ENCODE assay signal across 17 cellular contexts in genomic region chr20:32638848-32639247, GRCh38. TPM values are rescaled to one million over a fixed set of nuclear protein-coding genes. Genes with fewer than 3 reads are reported as not detected.
DNase-seq lines count a peak whose midpoint lies in the region; ATAC-seq, FAIRE-seq and TF ChIP-seq lines count a peak whose summit lies in the region.
"Had no signal": no experiment of that assay in that cellular context is flagged by ENCODE, and none has a peak within 500 bp of the region (broad histone marks: within the 10 kb centered on the region; RNA-seq: fewer than 3 reads in every experiment).

No MANE protein-coding gene starts in this region.

- no peak overlapping the region for H3K27ac ChIP-seq in keratinocyte (ENCODE audit: control insufficient read depth, insufficient read depth, low read length)
- H3K27ac ChIP-seq: BLaER1 treated with 17β-estradiol and CSF1 and Interleukin-3, amounts not matched to agents 10 nM and 100 nM; gastroesophageal sphincter; SJCRH30; suprapubic skin; VCaP had no signal

- TF ChIP-seq CTCF in GM12872 (IDR thresholded peaks at IDR 0.05; ENCODE audit: insufficient read depth, low read depth, low read length) (peak; percentile 8; the same call in 1 of the 3 replicates), astrocyte of the spinal cord (IDR thresholded peaks at IDR 0.05; ENCODE audit: low read depth, low read length) (peak; percentile 24), keratinocyte (optimal IDR thresholded peaks at IDR 0.05 in 1 of 3, IDR thresholded peaks at IDR 0.05 in 1 of 3, conservative IDR thresholded peaks at IDR 0.05 in 1 of 3; ENCODE audit: extremely low read depth in 1 of 3, insufficient read depth in 2 of 3, low read length in 3 of 3) (peak; percentile 52 to 82 (median 76)), GM13976 (IDR thresholded peaks at IDR 0.05; ENCODE audit: borderline replicate concordance, control extremely low read depth, extremely low read depth, insufficient read depth, missing control alignments) (no peak), omental fat pad (IDR thresholded peaks at IDR 0.05) (no peak), GM13977 (IDR thresholded peaks at IDR 0.05; ENCODE audit: extremely low read depth, insufficient read depth, missing control alignments) (no peak)

- H3K4me3 ChIP-seq in astrocyte of the spinal cord (ENCODE audit: low read depth, low read length) (no peak overlapping the region), keratinocyte (ENCODE audit: control insufficient read depth in 2 of 3, extremely low read depth in 1 of 3, insufficient read depth in 2 of 3, low read depth in 1 of 3, low read length in 3 of 3) (no peak overlapping the region)
- H3K4me3 ChIP-seq: BLaER1 treated with 17β-estradiol and CSF1 and Interleukin-3, amounts not matched to agents 10 nM and 100 nM; gastroesophageal sphincter; SJCRH30; suprapubic skin had no signal

- H3K9me1 ChIP-seq in keratinocyte (ENCODE audit: control insufficient read depth, extremely low read depth, insufficient read depth, low read length), result no peaks in the 10 kb centered on the region

- in situ Hi-C loops in astrocyte of the spinal cord (cut with HindIII; ENCODE audit: low sequenced_read_pairs) (no loop called here), GM13976 (cut with MboI; ENCODE audit: low sequenced_read_pairs, unreplicated experiment) (no loop called here), GM13977 (cut with MboI; ENCODE audit: low pct_unique_long_range_greater_than_20kb, low sequenced_read_pairs, unreplicated experiment) (no loop called here)

- dilution Hi-C loops in keratinocyte (cut with MboI; ENCODE audit: extremely low pct_ligation_motif_present, low sequenced_read_pairs), result loop anchor here (25.0 kb wide), 1 partner anchor 127 kb away; no protein-coding TSS in a partner anchor

- no peak for ATAC-seq in omental fat pad (ENCODE audit: low FRiP score)
- ATAC-seq: activated naive CD4-positive, alpha-beta T cell treated with anti-CD3 and anti-CD28 coated beads, Interleukin-2, amount 50 U/mL, for 72 hours; gastroesophageal sphincter had no signal

- FAIRE-seq in keratinocyte (lab: Jason Lieb, UNC), result peak; percentile 79

- no peaks in the 10 kb centered on the region for H3K36me3 ChIP-seq in keratinocyte (ENCODE audit: control insufficient read depth in 2 of 2, extremely low read depth in 1 of 2, insufficient read depth in 2 of 2, low read length in 2 of 2)
- H3K36me3 ChIP-seq: BLaER1 treated with 17β-estradiol and CSF1 and Interleukin-3, amounts not matched to agents 10 nM and 100 nM; gastroesophageal sphincter; SJCRH30; suprapubic skin had no signal

- H3K27me3 ChIP-seq in keratinocyte (ENCODE audit: control insufficient read depth, extremely low read depth, insufficient read depth, low read length), result peaks cover 8% of the 10 kb centered on the region
- H3K27me3 ChIP-seq: BLaER1 treated with 17β-estradiol and CSF1 and Interleukin-3, amounts not matched to agents 10 nM and 100 nM; gastroesophageal sphincter had no signal

- H3K9me3 ChIP-seq in keratinocyte (ENCODE audit: control insufficient read depth, low read depth, low read length), result no peaks in the 10 kb centered on the region
- H3K9me3 ChIP-seq: BLaER1 treated with 17β-estradiol and CSF1 and Interleukin-3, amounts not matched to agents 10 nM and 100 nM; gastroesophageal sphincter; SJCRH30; suprapubic skin had no signal

- DNase-seq in NCI-H2081 (lab: John Stamatoyannopoulos, UW) (peak; percentile 67 to 86), astrocyte of the spinal cord (ENCODE audit: low read depth, low spot score) (peak; percentile 33), keratinocyte (ENCODE audit: low read depth, low spot score) (peak; percentile 82), GM13976 (ENCODE audit: low spot score) (no peak), omental fat pad (ENCODE audit: low spot score) (no peak), GM13977 (ENCODE audit: low spot score) (no peak)
- no peak for DNase-seq in effector CD4-positive, alpha-beta T cell
- DNase-seq: dermis blood vessel endothelial cell, kidney glomerular epithelial cell, NCI-H524, SJCRH30 had no signal

- no peak overlapping the region for H3K4me2 ChIP-seq in keratinocyte (ENCODE audit: control insufficient read depth, extremely low read depth, insufficient read depth, low read depth, low read length)

- H2AFZ ChIP-seq in keratinocyte (ENCODE audit: control insufficient read depth, low read length), result no peak overlapping the region

- H4K20me1 ChIP-seq in keratinocyte (ENCODE audit: control insufficient read depth, extremely low read depth, insufficient read depth, low read length), result no peaks in the 10 kb centered on the region
- H4K20me1 ChIP-seq: BLaER1 treated with 17β-estradiol and CSF1 and Interleukin-3, amounts not matched to agents 10 nM and 100 nM had no signal

- no peak overlapping the region for H3K9ac ChIP-seq in keratinocyte (ENCODE audit: control insufficient read depth, extremely low read depth, insufficient read depth, low read length)
- H3K9ac ChIP-seq: BLaER1 treated with 17β-estradiol and CSF1 and Interleukin-3, amounts not matched to agents 10 nM and 100 nM had no signal

- H3K4me1 ChIP-seq in keratinocyte (ENCODE audit: control insufficient read depth, extremely low read depth, insufficient read depth, low read length), result peaks cover 6% of the 10 kb centered on the region
- H3K4me1 ChIP-seq: SJCRH30 had no signal

- H3K79me2 ChIP-seq in keratinocyte (ENCODE audit: control insufficient read depth, insufficient read depth, low read length), result no peaks in the 10 kb centered on the region

RNA-seq across cellular contexts. Expression of gene C20orf203, which starts 34.9 kb away (rescaled TPM):
- polyA plus RNA-seq in keratinocyte, result not detected in 3 replicates
- polyA plus RNA-seq in keratinocyte (2011; ENCODE audit: low read depth), result not detected
- polyA plus RNA-seq in keratinocyte (2011; cell fraction: cytosol; rRNA removed), result not detected in 2 replicates
- 0.01 TPM in 1 of 2 replicates, not detected in the other for polyA plus RNA-seq in keratinocyte (2011; cell fraction: nucleus; rRNA removed)
- polyA plus RNA-seq in keratinocyte (2012; ENCODE audit: low replicate concordance), result 0.06 TPM in 1 of 2 replicates, not detected in the other
- not detected in 3 replicates for polyA minus RNA-seq in keratinocyte
- polyA minus RNA-seq in keratinocyte (2011; cell fraction: cytosol; rRNA and poly(A)+ RNA removed), result not detected
- polyA minus RNA-seq in keratinocyte (2011; cell fraction: nucleus; rRNA and poly(A)+ RNA removed), result not detected in 2 replicates
- total RNA-seq in omental fat pad, result under 1 TPM in 2 of 4 donors, not detected in 2; 0.09 to 0.47 TPM
- total RNA-seq: dermis blood vessel endothelial cell, SJCRH30 had no signal

RNA-seq across cellular contexts. Expression of gene NOL4L, which starts 53.7 kb away (rescaled TPM):
- 1.0 to 2.0 TPM (median 1.1 TPM) in 3 replicates for polyA plus RNA-seq in keratinocyte
- polyA plus RNA-seq in keratinocyte (2011; ENCODE audit: low read depth), result 2.6 TPM
- polyA plus RNA-seq in keratinocyte (2011; cell fraction: cytosol; rRNA removed), result 1.8 and 3.4 TPM in 2 replicates
- 4.6 and 6.0 TPM in 2 replicates for polyA plus RNA-seq in keratinocyte (2011; cell fraction: nucleus; rRNA removed)
- polyA plus RNA-seq in keratinocyte (2012; ENCODE audit: low replicate concordance), result 2.1 and 2.4 TPM in 2 replicates
- 1.0 to 9.8 TPM (median 1.1 TPM) in 3 replicates for polyA minus RNA-seq in keratinocyte
- polyA minus RNA-seq in keratinocyte (2011; cell fraction: cytosol; rRNA and poly(A)+ RNA removed), result 3.1 TPM
- polyA minus RNA-seq in keratinocyte (2011; cell fraction: nucleus; rRNA and poly(A)+ RNA removed), result 3.1 and 4.2 TPM in 2 replicates
- total RNA-seq in omental fat pad, result 10 to 100 TPM in 3 of 4 donors, 1 to 10 TPM in 1; 6.8 to 15.3 (median 13.6) TPM

Comparison
In these comparisons a context has a peak if more than half of its experiments do, and no peak if none do; other contexts are left out.
1. CTCF ChIP-seq: peak in GM12872 (single experiment), astrocyte of the spinal cord (single experiment) and keratinocyte (3 of 3); none in GM13976 (single experiment), omental fat pad (0 of 3) and GM13977 (single experiment).
2. DNase-seq: peak in NCI-H2081 (2 of 2), astrocyte of the spinal cord (single experiment) and keratinocyte (single experiment); none in GM13976 (single experiment), effector CD4-positive, alpha-beta T cell (single experiment), omental fat pad (single experiment) and GM13977 (single experiment).